ENCODE assay signal across 26 cellular contexts in genomic region chr2:145408980-145409379, GRCh38.
DNase-seq lines count a peak whose midpoint lies in the region; ATAC-seq, FAIRE-seq and TF ChIP-seq lines count a peak whose summit lies in the region.
"Had no signal": no experiment of that assay in that cellular context is flagged by ENCODE, and none has a peak within 500 bp of the region (broad histone marks: within the 10 kb centered on the region; RNA-seq: fewer than 3 reads in every experiment).

No MANE protein-coding gene starts in this region.

- no peaks in the 10 kb centered on the region for H3K27me3 Mint-ChIP-seq in CD4-positive, alpha-beta T cell

- DNase-seq in H54 (ENCODE audit: insufficient read length, low spot score) (no peak), M059J (ENCODE audit: low read depth) (peak; percentile 41), choroid plexus epithelial cell (ENCODE audit: low read depth) (peak; percentile 34), renal cortical epithelial cell (ENCODE audit: low read depth) (peak; percentile 20), medulla oblongata (ENCODE audit: extremely low spot score) (no peak)
- DNase-seq in CD4-positive, alpha-beta T cell: no peak
- DNase-seq: C1 segment of cervical spinal cord; Caco-2; CD8-positive, alpha-beta T cell; DMS 273 treated with DMSO at 0.1 percent for 48 hours; DMS79; EL; GF-D8; GOT3; HCEC 1CT; KBM-7; MM.1S; NCI-H2029 treated with DMSO at 0.1 percent for 48 hours; NCI-H526 treated with DMSO at 0.1 percent for 48 hours; PC-9; RPMI8226; SHP77 treated with DMSO at 0.1 percent for 48 hours had no signal

- no peak overlapping the region for H3K4me3 Mint-ChIP-seq in CD4-positive, alpha-beta T cell
- H3K4me3 Mint-ChIP-seq: CD8-positive, alpha-beta T cell had no signal

- H3K27ac Mint-ChIP-seq in CD4-positive, alpha-beta T cell: no peak overlapping the region
- H3K27ac Mint-ChIP-seq: CD8-positive, alpha-beta T cell had no signal

- H3K36me3 Mint-ChIP-seq in CD4-positive, alpha-beta T cell (ENCODE audit: low read depth): no peaks in the 10 kb centered on the region
- H3K36me3 Mint-ChIP-seq: CD8-positive, alpha-beta T cell had no signal

- POLR2A ChIA-PET in CD4-positive, alpha-beta T cell (lab: Charles Lee): no interaction called here

- no peak overlapping the region for H3K27ac ChIP-seq in CD4-positive, alpha-beta T cell (ENCODE audit: low read depth, low read length)
- H3K27ac ChIP-seq: HL-60, PC-9 had no signal

- H3K27me3 ChIP-seq in CD4-positive, alpha-beta T cell (ENCODE audit: control insufficient read depth, insufficient read depth, low read length): no peaks in the 10 kb centered on the region

- ATAC-seq in CD4-positive, alpha-beta T cell (ENCODE audit: poor library complexity): no peak
- no peak for ATAC-seq in HG03521 (IDR thresholded peaks at IDR 0.05; ENCODE audit: unreplicated experiment)
- ATAC-seq: CD8-positive, alpha-beta T cell had no signal

- H3K9me3 Mint-ChIP-seq in CD4-positive, alpha-beta T cell: no peaks in the 10 kb centered on the region
- H3K9me3 Mint-ChIP-seq: CD8-positive, alpha-beta T cell had no signal

- H3K9me3 ChIP-seq in CD4-positive, alpha-beta T cell (ENCODE audit: control insufficient read depth, low read length): no peaks in the 10 kb centered on the region
- H3K9me3 ChIP-seq: Caco-2 had no signal

- no peak for TF ChIP-seq POLR2A in H54 (IDR thresholded peaks at IDR 0.05; ENCODE audit: low read depth, low read length)

- FAIRE-seq in H54 (lab: Jason Lieb, UNC): peak; percentile 27
- FAIRE-seq: A204.1, GM12891 had no signal

- intact Hi-C loops in CD4-positive, alpha-beta T cell (cut with DNase I, micrococcal nuclease): no loop called here

- no peak overlapping the region for H3K4me3 ChIP-seq in choroid plexus epithelial cell (ENCODE audit: low read depth, low read length)
- H3K4me3 ChIP-seq: PC-9 had no signal

- TF ChIP-seq CTCF in choroid plexus epithelial cell (conservative IDR thresholded peaks at IDR 0.05; ENCODE audit: low read depth, low read length): no peak
- no peak for TF ChIP-seq CTCF in CD4-positive, alpha-beta T cell (IDR thresholded peaks at IDR 0.05)

- H3K4me1 Mint-ChIP-seq in CD4-positive, alpha-beta T cell (ENCODE audit: low read depth): peaks cover 17% of the 10 kb centered on the region

- CTCF ChIA-PET in CD4-positive, alpha-beta T cell (lab: Charles Lee): no interaction called here

Comparison
In these comparisons a context has a peak if more than half of its experiments do, and no peak if none do; other contexts are left out.
1. DNase-seq: peak in M059J (single experiment), choroid plexus epithelial cell (single experiment) and renal cortical epithelial cell (single experiment); none in H54 (single experiment), medulla oblongata (single experiment) and CD4-positive, alpha-beta T cell (0 of 10).